In genomic region chr19:18128044-18128443, GRCh38 we compare ENCODE assay signal across 18 cellular contexts. TPM values are rescaled to one million over a fixed set of nuclear protein-coding genes. Genes with fewer than 3 reads are reported as not detected.
DNase-seq lines count a peak whose midpoint lies in the region; ATAC-seq and TF ChIP-seq lines count a peak whose summit lies in the region.
"Had no signal": no experiment of that assay in that cellular context is flagged by ENCODE, and none has a peak within 500 bp of the region (broad histone marks: within the 10 kb centered on the region; RNA-seq: fewer than 3 reads in every experiment).

No MANE protein-coding gene starts in this region.

- no peaks in the 10 kb centered on the region for H3F3A ChIP-seq in SK-N-SH (replicated peaks; ENCODE audit: insufficient read depth)

- H3K4me1 ChIP-seq in thyroid gland (no peaks in the 10 kb centered on the region), SK-N-SH (ENCODE audit: control insufficient read depth in 1 of 2, insufficient read depth in 2 of 2, low read depth in 1 of 2, low read length in 1 of 2) (no peaks in the 10 kb centered on the region)

- CTCF ChIA-PET in WTC11 (lab: Charles Lee) (interaction anchor here (0.9 to 1.7 kb wide), 3 partner anchors 21 to 96 kb away, joined by 3 read pairs; no protein-coding TSS in a partner anchor), SK-N-SH (lab: Yijun Ruan, JAX) (interaction anchor here (1.4 to 1.9 kb wide), 2 partner anchors 10 to 14 kb away, joined by 5 read pairs; no protein-coding TSS in a partner anchor)

- intact Hi-C loops in thyroid gland (cut with DNase I), result no loop called here

- no peak for TF ChIP-seq RAD21 in SK-N-SH (IDR thresholded peaks at IDR 0.05; ENCODE audit: low read length)

- POLR2A ChIA-PET in WTC11 (lab: Charles Lee), result no interaction called here
- POLR2A ChIA-PET in SK-N-SH (lab: Yijun Ruan, JAX), result no interaction called here

- TF ChIP-seq EP300 in SK-N-SH (IDR thresholded peaks at IDR 0.05; ENCODE audit: borderline replicate concordance in 1 of 2, low read depth in 1 of 2, low read length in 1 of 2), result no peak

- TF ChIP-seq CTCF in HFFc6 (IDR thresholded peaks at IDR 0.05), result no peak
- no peak for TF ChIP-seq CTCF in foreskin fibroblast (IDR thresholded peaks at IDR 0.05; ENCODE audit: low read depth, low read length)
- TF ChIP-seq CTCF in thyroid gland (IDR thresholded peaks at IDR 0.05), result no peak
- TF ChIP-seq CTCF in WTC11 (IDR thresholded peaks at IDR 0.05), result no peak
- no peak for TF ChIP-seq CTCF in SK-N-SH (IDR thresholded peaks at IDR 0.05)

- H3K4me3 Mint-ChIP-seq in HFFc6 (no peak overlapping the region), WTC11 (no peak overlapping the region)
- H3K4me3 Mint-ChIP-seq: activated B cell treated with CpG ODN at 0.5 μM for 24 hours had no signal

- H3K36me3 ChIP-seq in thyroid gland (peaks cover 0 to 13% of the 10 kb centered on the region in 2 donors), SK-N-SH (replicated peaks in 1 of 2; ENCODE audit: control insufficient read depth in 1 of 2, insufficient read depth in 2 of 2, low read length in 1 of 2) (peaks cover 12 to 24% of the 10 kb centered on the region in 2 experiments)

- H3K27ac Mint-ChIP-seq in HFFc6 (peak overlapping the region; percentile 45), WTC11 (no peak overlapping the region)
- H3K27ac Mint-ChIP-seq: activated B cell treated with CpG ODN at 0.5 μM for 24 hours had no signal

- WGBS in thyroid gland, 2 donors, result 83 to 100% methylated on average over 1 to 3 of the region's 3 CpGs
- WGBS in SK-N-SH (ENCODE audit: low lambda C conversion rate), result 59% methylated on average over 2 of the region's 3 CpGs

- no peaks in the 10 kb centered on the region for H3K9me2 ChIP-seq in SK-N-SH

- H3K4me2 ChIP-seq in SK-N-SH, result no peak overlapping the region

- no peaks in the 10 kb centered on the region for H4K20me1 ChIP-seq in SK-N-SH (ENCODE audit: insufficient read depth)

- H3K4me3 ChIP-seq in foreskin fibroblast (ENCODE audit: low read depth in 1 of 2, low read length in 2 of 2) (no peak overlapping the region), thyroid gland (replicated peaks in 1 of 3) (no peak overlapping the region), SK-N-SH (ENCODE audit: low read depth in 2 of 2, low read length in 1 of 2) (no peak overlapping the region)
- H3K4me3 ChIP-seq: GM12878 had no signal

- DNase-seq in AG08395 (ENCODE audit: low spot score), result peak; percentile 18
- peak; percentile 32 for DNase-seq in HFFc6
- peak; percentile 53 for DNase-seq in SKM-1 (lab: John Stamatoyannopoulos, UW; ENCODE audit: unreplicated experiment)
- DNase-seq in foreskin fibroblast, result peak; percentile 44 to 47
- no peak for DNase-seq in NCI-H146 (lab: John Stamatoyannopoulos, UW)
- DNase-seq in thyroid gland, result no peak
- no peak for DNase-seq in WTC11 (ENCODE audit: low spot score)
- DNase-seq in SK-N-SH, result no peak
- DNase-seq: activated B cell treated with CpG ODN at 0.5 μM for 24 hours; activated effector memory CD4-positive, alpha-beta T cell treated with Interleukin-2 at 50 U/mL for 16 hours; brain microvascular endothelial cell; kidney; NCI-H2029; NCI-H774 had no signal

- H3K79me2 ChIP-seq in SK-N-SH (ENCODE audit: insufficient read depth), result no peaks in the 10 kb centered on the region

- H3K27me3 ChIP-seq in thyroid gland (no peaks in the 10 kb centered on the region), SK-N-SH (ENCODE audit: insufficient read depth) (no peaks in the 10 kb centered on the region)
- H3K27me3 ChIP-seq: brain microvascular endothelial cell had no signal

- no peak overlapping the region for H2AFZ ChIP-seq in SK-N-SH (ENCODE audit: low read depth)

- no peak for ATAC-seq in WTC11
- ATAC-seq: GM12878, SK-N-SH treated with all-trans-retinoic acid at 6 μM for 48 hours had no signal

- no peaks in the 10 kb centered on the region for H3K9me3 Mint-ChIP-seq in HFFc6
- no peaks in the 10 kb centered on the region for H3K9me3 Mint-ChIP-seq in WTC11
- H3K9me3 Mint-ChIP-seq: activated B cell treated with CpG ODN at 0.5 μM for 24 hours had no signal

- H3K27me3 Mint-ChIP-seq in HFFc6 (ENCODE audit: insufficient read depth) (no peaks in the 10 kb centered on the region; the same call in 1 of the 2 replicates), WTC11 (ENCODE audit: low read depth) (no peaks in the 10 kb centered on the region)
- H3K27me3 Mint-ChIP-seq: activated B cell treated with CpG ODN at 0.5 μM for 24 hours had no signal

- H3K36me3 Mint-ChIP-seq in HFFc6 (ENCODE audit: low read depth) (peaks cover 17% of the 10 kb centered on the region), WTC11 (peaks cover 26% of the 10 kb centered on the region)

- H3K27ac ChIP-seq in thyroid gland (no peak overlapping the region), SK-N-SH (ENCODE audit: low read depth in 2 of 2, low read length in 1 of 2) (no peak overlapping the region)
- H3K27ac ChIP-seq: brain microvascular endothelial cell had no signal

- no peak for TF ChIP-seq POLR2A in thyroid gland (IDR thresholded peaks at IDR 0.05)

- H3K4me1 Mint-ChIP-seq in HFFc6 (ENCODE audit: low read depth), result peaks cover 6% of the 10 kb centered on the region; the same call in 1 of the 2 replicates
- no peaks in the 10 kb centered on the region for H3K4me1 Mint-ChIP-seq in WTC11

- H3K9ac ChIP-seq in SK-N-SH, result no peak overlapping the region

- no peaks in the 10 kb centered on the region for H3K9me3 ChIP-seq in thyroid gland
- H3K9me3 ChIP-seq in SK-N-SH, result no peaks in the 10 kb centered on the region

TF ChIP-seq in WTC11, 78 proteins besides CTCF, POLR2A, EP300 and RAD21 (continues in another document):
- no peak for TF ChIP-seq FOXP1 (CRISPR knock-in tag; IDR thresholded peaks at IDR 0.05; ENCODE audit: borderline replicate concordance)

TF ChIP-seq in SK-N-SH, 30 proteins besides CTCF, POLR2A, EP300 and RAD21:
- TF ChIP-seq TAF1 (IDR thresholded peaks at IDR 0.05; ENCODE audit: borderline replicate concordance, low read depth, low read length), result no peak
- no peak for TF ChIP-seq NRF1 (IDR thresholded peaks at IDR 0.05; ENCODE audit: low read depth, low read length)

RNA-seq across cellular contexts. Expression of gene PIK3R2, which starts 24.9 kb away (rescaled TPM):
- 10 to 100 TPM; 51.9 to 66.1 (median 56.0) TPM for total RNA-seq in HFFc6 (2021; fragmentation: NEBNext Ultra II Directional; extraction: Animal tissue kit (Norgen Biotek cat#: 25700))
- total RNA-seq in thyroid gland (10 to 100 TPM; 14.4 to 33.0 (median 19.8) TPM), WTC11 (2021) (51.9 to 56.9 TPM (median 53.8 TPM) in 3 replicates)
- 27.5 and 36.6 TPM in 2 replicates for polyA plus RNA-seq in SK-N-SH (2012; rRNA removed)
- polyA plus RNA-seq in SK-N-SH (2012; cell fraction: cytosol; rRNA removed), result 17.4 and 30.3 TPM in 2 replicates
- 52.1 and 53.0 TPM in 2 replicates for polyA plus RNA-seq in SK-N-SH (2012; cell fraction: nucleus; rRNA removed)

RNA-seq across cellular contexts. Expression of gene MAST3, which starts 30.5 kb away (rescaled TPM):
- total RNA-seq in HFFc6 (2021; fragmentation: NEBNext Ultra II Directional; extraction: Animal tissue kit (Norgen Biotek cat#: 25700)), result 10 to 100 TPM; 12.2 to 17.4 (median 13.2) TPM
- total RNA-seq in thyroid gland, result 1 to 10 TPM; 4.8 to 5.6 (median 5.0) TPM
- total RNA-seq in WTC11 (2021), result 10.8 to 11.5 TPM (median 11.2 TPM) in 3 replicates
- polyA plus RNA-seq in SK-N-SH (2012; rRNA removed), result 3.1 and 4.5 TPM in 2 replicates
- 1.9 and 3.1 TPM in 2 replicates for polyA plus RNA-seq in SK-N-SH (2012; cell fraction: cytosol; rRNA removed)
- 12.8 and 17.8 TPM in 2 replicates for polyA plus RNA-seq in SK-N-SH (2012; cell fraction: nucleus; rRNA removed)

RNA-seq across cellular contexts. Expression of gene IL12RB1, which starts 41.3 kb away (rescaled TPM):
- under 1 TPM in 1 of 6 experiments, not detected in 5; 0.10 TPM for total RNA-seq in HFFc6 (2021; fragmentation: NEBNext Ultra II Directional; extraction: Animal tissue kit (Norgen Biotek cat#: 25700))
- total RNA-seq in thyroid gland (1 to 10 TPM in 1 of 4 donors, under 1 TPM in 1, not detected in 2; 0.93 to 1.1 TPM), WTC11 (2021) (not detected in 3 replicates)
- polyA plus RNA-seq in SK-N-SH (2012; rRNA removed), result 0.02 TPM in 1 of 2 replicates, not detected in the other
- polyA plus RNA-seq in SK-N-SH (2012; cell fraction: cytosol; rRNA removed), result 0.05 TPM in 1 of 2 replicates, not detected in the other
- not detected in 2 replicates for polyA plus RNA-seq in SK-N-SH (2012; cell fraction: nucleus; rRNA removed)
- total RNA-seq: myocyte, renal cortical epithelial cell had no signal

RNA-seq across cellular contexts. Expression of gene IFI30, which starts 45.6 kb away (rescaled TPM):
- 1 to 10 TPM; 4.9 to 9.0 (median 6.0) TPM for total RNA-seq in HFFc6 (2021; fragmentation: NEBNext Ultra II Directional; extraction: Animal tissue kit (Norgen Biotek cat#: 25700))
- total RNA-seq in thyroid gland (10 to 100 TPM; 36.3 to 58.4 (median 40.1) TPM), WTC11 (2021) (20.2 to 30.3 TPM (median 26.2 TPM) in 3 replicates)
- polyA plus RNA-seq in SK-N-SH (2012; rRNA removed), result 10.7 and 11.6 TPM in 2 replicates
- 4.4 and 6.7 TPM in 2 replicates for polyA plus RNA-seq in SK-N-SH (2012; cell fraction: cytosol; rRNA removed)
- polyA plus RNA-seq in SK-N-SH (2012; cell fraction: nucleus; rRNA removed), result 4.5 and 5.5 TPM in 2 replicates

Comparison
In these comparisons a context has a peak if more than half of its experiments do, and no peak if none do; other contexts are left out.
1. DNase-seq: peak in AG08395 (single experiment), HFFc6 (single experiment), SKM-1 (single experiment) and foreskin fibroblast (2 of 2); none in NCI-H146 (single experiment), thyroid gland (0 of 2), WTC11 (single experiment) and SK-N-SH (single experiment).